Comparison of ENCODE assay signal across 12 cellular contexts in the genomic region with DNA sequence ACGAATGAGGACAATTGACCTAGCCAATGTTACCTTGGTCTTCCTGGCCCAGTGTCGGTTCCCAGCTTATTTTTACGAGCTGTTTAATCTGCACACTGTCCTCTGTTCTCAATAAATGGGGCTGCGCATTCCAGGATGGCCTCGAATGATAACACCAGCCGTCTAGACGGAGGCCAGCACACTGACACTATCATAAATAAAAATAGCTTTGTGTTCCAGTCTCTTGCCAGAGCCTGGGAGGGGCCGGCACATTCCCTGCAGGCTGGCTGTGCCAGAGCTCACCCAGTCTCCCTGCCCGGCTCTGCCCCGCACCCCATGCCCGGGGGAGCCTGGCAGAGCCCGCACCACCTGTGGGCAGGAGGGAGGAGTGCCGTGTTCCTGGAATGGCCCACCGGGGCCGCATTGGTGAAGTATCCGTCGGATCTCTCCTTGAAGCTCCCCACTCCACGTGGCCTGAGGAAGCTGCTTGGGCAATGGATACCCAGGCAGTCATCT.
A peak's percentile ranks its signal among the peaks of the same experiment; 100 is the strongest.
DNase-seq lines count a peak whose midpoint lies in the region; ATAC-seq, FAIRE-seq and TF ChIP-seq lines count a peak whose summit lies in the region.
"Had no signal": no experiment of that assay in that cellular context is flagged by ENCODE, and none has a peak within 500 bp of the region (broad histone marks: within the 10 kb centered on the region; RNA-seq: fewer than 3 reads in every experiment).

No MANE protein-coding gene starts in this region.

- no peak overlapping the region for H3K27ac ChIP-seq in K562 (ENCODE audit: extremely low read depth, low read depth, low read length)
- H3K27ac ChIP-seq: HL-60 had no signal

- no peak overlapping the region for H3K4me2 ChIP-seq in K562 (ENCODE audit: insufficient read depth, low read length)

- no peak overlapping the region for H3K9ac ChIP-seq in K562 (ENCODE audit: insufficient read depth in 1 of 2, low read depth in 2 of 2, low read length in 2 of 2)

- intact Hi-C loops in K562 (cut with micrococcal nuclease) (no loop called here), posterior cingulate gyrus (cut with DNase I) (loop anchor here (5.0 kb wide), 1 partner anchor 92 kb away; a partner anchor contains a TSS)

- no peak overlapping the region for H3K4me3 ChIP-seq in K562

- in situ Hi-C loops in K562 (cut with MboI): no loop called here

- no peaks in the 10 kb centered on the region for H3K9me1 ChIP-seq in K562 (ENCODE audit: control insufficient read depth, insufficient read depth, low read length)

- ATAC-seq in K562: no peak
- no peak for ATAC-seq in GM19467 (IDR thresholded peaks at IDR 0.05; ENCODE audit: unreplicated experiment)
- ATAC-seq: activated naive CD8-positive, alpha-beta T cell treated with anti-CD3 and anti-CD28 coated beads, Interleukin-2, amount 50 U/mL, for 24 hours; stimulated activated naive CD8-positive, alpha-beta T cell treated with anti-CD3 and anti-CD28 coated beads, Interleukin-15, Interleukin-2, amounts not matched to agents 100 U/mL and 50 U/mL, for 24 hours had no signal

- no peaks in the 10 kb centered on the region for H3K9me3 ChIP-seq in K562 (replicated peaks; ENCODE audit: control insufficient read depth, insufficient read depth, low read depth, low read length)

- WGBS in K562 (ENCODE audit: insufficient coverage, low coverage, missing lambda C conversion rate): 6% methylated on average over 18 of the region's 18 CpGs

- TF ChIP-seq POLR2A in K562 (conservative IDR thresholded peaks at IDR 0.05): no peak

- peak; percentile 55 for DNase-seq in AG20443 (ENCODE audit: low spot score)
- peak in 1 of 4 experiments; percentile 12 for DNase-seq in K562 (ENCODE audit: extremely low read depth in 1 of 4, low spot score in 3 of 4)
- peak; percentile 47 for DNase-seq in inferior parietal cortex (ENCODE audit: extremely low spot score)
- peak in 8 of 10 donors; percentile 25 to 94 (median 60) for DNase-seq in posterior cingulate gyrus
- no peak for DNase-seq in NCI-H2107 (lab: John Stamatoyannopoulos, UW)
- DNase-seq in epidermal melanocyte (ENCODE audit: insufficient read length, low spot score): no peak
- DNase-seq in NOMO-1 treated with dmso at 0.1 percent for 144 hours (lab: John Stamatoyannopoulos, UW; ENCODE audit: unreplicated experiment): no peak
- DNase-seq: activated naive CD8-positive, alpha-beta T cell treated with anti-CD3 and anti-CD28 coated beads, Interleukin-2, amount 50 U/mL, for 24 hours; NCI-H1092; stimulated activated naive CD8-positive, alpha-beta T cell treated with anti-CD3 and anti-CD28 coated beads, Interleukin-15, Interleukin-2, amounts not matched to agents 100 U/mL and 50 U/mL, for 24 hours had no signal

- CTCF ChIA-PET in K562 (lab: Yijun Ruan, JAX; ENCODE audit: low intra/inter-chr PET ratio): no interaction called here

- peaks cover 0 to 21% of the 10 kb centered on the region in 2 experiments; a peak in 3 of 5 replicates for H3K4me1 ChIP-seq in K562 (replicated peaks in 1 of 2; ENCODE audit: control insufficient read depth in 2 of 2, insufficient read depth in 2 of 2, low read length in 2 of 2)

- peaks cover 15% of the 10 kb centered on the region for H4K20me1 ChIP-seq in K562 (replicated peaks; ENCODE audit: control insufficient read depth, insufficient read depth, low read length)

- TF ChIP-seq CTCF in K562 (IDR thresholded peaks at IDR 0.05 in 2 of 3, conservative IDR thresholded peaks at IDR 0.05 in 1 of 3; ENCODE audit: insufficient read depth in 2 of 3, low read depth in 1 of 3, low read length in 3 of 3): no peak

- peaks cover 32 to 85% of the 10 kb centered on the region in 2 experiments; a peak in 4 of 5 replicates for H3K27me3 ChIP-seq in K562 (ENCODE audit: control insufficient read depth in 2 of 2, insufficient read depth in 2 of 2, low read length in 2 of 2)

- POLR2A ChIA-PET in K562 (lab: Yijun Ruan, JAX): interaction anchor here (0.6 to 1.7 kb wide), 6 partner anchors 9 to 139 kb away, joined by 3 to 5 read pairs (median 3); no protein-coding TSS in a partner anchor

- no peak for FAIRE-seq in K562 (lab: Jason Lieb, UNC)

- no TSS peak for BruUV-seq in K562 (replicated peaks; lab: Mats Ljungman, UMichigan)

- no peaks in the 10 kb centered on the region for H3K36me3 ChIP-seq in K562 (ENCODE audit: control insufficient read depth, insufficient read depth, low read length)

- TF ChIP-seq RAD21 in K562 (CRISPR knock-in tag; conservative IDR thresholded peaks at IDR 0.05 in 1 of 2, IDR thresholded peaks at IDR 0.05 in 1 of 2): no peak

- H2AFZ ChIP-seq in K562 (ENCODE audit: low read depth, low read length): no peak overlapping the region

- no peaks in the 10 kb centered on the region for H3K79me2 ChIP-seq in K562 (ENCODE audit: control insufficient read depth, insufficient read depth, low read length)

- no peak for TF ChIP-seq EP300 in K562 (IDR thresholded peaks at IDR 0.05; ENCODE audit: low read length)

TF ChIP-seq in K562, 482 proteins besides CTCF, POLR2A, EP300 and RAD21 (continues in another document):
- TF ChIP-seq, protein P1, sequence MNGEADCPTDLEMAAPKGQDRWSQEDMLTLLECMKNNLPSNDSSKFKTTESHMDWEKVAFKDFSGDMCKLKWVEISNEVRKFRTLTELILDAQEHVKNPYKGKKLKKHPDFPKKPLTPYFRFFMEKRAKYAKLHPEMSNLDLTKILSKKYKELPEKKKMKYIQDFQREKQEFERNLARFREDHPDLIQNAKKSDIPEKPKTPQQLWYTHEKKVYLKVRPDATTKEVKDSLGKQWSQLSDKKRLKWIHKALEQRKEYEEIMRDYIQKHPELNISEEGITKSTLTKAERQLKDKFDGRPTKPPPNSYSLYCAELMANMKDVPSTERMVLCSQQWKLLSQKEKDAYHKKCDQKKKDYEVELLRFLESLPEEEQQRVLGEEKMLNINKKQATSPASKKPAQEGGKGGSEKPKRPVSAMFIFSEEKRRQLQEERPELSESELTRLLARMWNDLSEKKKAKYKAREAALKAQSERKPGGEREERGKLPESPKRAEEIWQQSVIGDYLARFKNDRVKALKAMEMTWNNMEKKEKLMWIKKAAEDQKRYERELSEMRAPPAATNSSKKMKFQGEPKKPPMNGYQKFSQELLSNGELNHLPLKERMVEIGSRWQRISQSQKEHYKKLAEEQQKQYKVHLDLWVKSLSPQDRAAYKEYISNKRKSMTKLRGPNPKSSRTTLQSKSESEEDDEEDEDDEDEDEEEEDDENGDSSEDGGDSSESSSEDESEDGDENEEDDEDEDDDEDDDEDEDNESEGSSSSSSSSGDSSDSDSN (IDR thresholded peaks at IDR 0.05; ENCODE audit: borderline replicate concordance in 1 of 2, low read depth in 2 of 2, low read length in 2 of 2): no peak
- TF ChIP-seq SP2 (IDR thresholded peaks at IDR 0.05; ENCODE audit: extremely low read depth, low read depth, low read length, poor library complexity, severe bottlenecking) (no peak), PHF21A (IDR thresholded peaks at IDR 0.05; ENCODE audit: borderline replicate concordance, low read depth) (no peak), MECOM (CRISPR knock-in tag; IDR thresholded peaks at IDR 0.05) (no peak), TEAD4 (IDR thresholded peaks at IDR 0.05; ENCODE audit: low read length) (peak; percentile 22; the same call in 1 of the 2 replicates), TEAD4 (CRISPR knock-in tag; IDR thresholded peaks at IDR 0.05; ENCODE audit: borderline replicate concordance) (no peak)
- TF ChIP-seq, protein P2, sequence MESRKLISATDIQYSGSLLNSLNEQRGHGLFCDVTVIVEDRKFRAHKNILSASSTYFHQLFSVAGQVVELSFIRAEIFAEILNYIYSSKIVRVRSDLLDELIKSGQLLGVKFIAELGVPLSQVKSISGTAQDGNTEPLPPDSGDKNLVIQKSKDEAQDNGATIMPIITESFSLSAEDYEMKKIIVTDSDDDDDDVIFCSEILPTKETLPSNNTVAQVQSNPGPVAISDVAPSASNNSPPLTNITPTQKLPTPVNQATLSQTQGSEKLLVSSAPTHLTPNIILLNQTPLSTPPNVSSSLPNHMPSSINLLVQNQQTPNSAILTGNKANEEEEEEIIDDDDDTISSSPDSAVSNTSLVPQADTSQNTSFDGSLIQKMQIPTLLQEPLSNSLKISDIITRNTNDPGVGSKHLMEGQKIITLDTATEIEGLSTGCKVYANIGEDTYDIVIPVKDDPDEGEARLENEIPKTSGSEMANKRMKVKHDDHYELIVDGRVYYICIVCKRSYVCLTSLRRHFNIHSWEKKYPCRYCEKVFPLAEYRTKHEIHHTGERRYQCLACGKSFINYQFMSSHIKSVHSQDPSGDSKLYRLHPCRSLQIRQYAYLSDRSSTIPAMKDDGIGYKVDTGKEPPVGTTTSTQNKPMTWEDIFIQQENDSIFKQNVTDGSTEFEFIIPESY (CRISPR knock-in tag; IDR thresholded peaks at IDR 0.05): no peak
- TF ChIP-seq, protein P3, sequence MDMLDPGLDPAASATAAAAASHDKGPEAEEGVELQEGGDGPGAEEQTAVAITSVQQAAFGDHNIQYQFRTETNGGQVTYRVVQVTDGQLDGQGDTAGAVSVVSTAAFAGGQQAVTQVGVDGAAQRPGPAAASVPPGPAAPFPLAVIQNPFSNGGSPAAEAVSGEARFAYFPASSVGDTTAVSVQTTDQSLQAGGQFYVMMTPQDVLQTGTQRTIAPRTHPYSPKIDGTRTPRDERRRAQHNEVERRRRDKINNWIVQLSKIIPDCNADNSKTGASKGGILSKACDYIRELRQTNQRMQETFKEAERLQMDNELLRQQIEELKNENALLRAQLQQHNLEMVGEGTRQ (CRISPR knock-in tag; IDR thresholded peaks at IDR 0.05): no peak
- TF ChIP-seq, protein P4, sequence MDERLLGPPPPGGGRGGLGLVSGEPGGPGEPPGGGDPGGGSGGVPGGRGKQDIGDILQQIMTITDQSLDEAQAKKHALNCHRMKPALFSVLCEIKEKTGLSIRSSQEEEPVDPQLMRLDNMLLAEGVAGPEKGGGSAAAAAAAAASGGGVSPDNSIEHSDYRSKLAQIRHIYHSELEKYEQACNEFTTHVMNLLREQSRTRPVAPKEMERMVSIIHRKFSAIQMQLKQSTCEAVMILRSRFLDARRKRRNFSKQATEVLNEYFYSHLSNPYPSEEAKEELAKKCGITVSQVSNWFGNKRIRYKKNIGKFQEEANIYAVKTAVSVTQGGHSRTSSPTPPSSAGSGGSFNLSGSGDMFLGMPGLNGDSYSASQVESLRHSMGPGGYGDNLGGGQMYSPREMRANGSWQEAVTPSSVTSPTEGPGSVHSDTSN (CRISPR knock-in tag; IDR thresholded peaks at IDR 0.05; ENCODE audit: low read depth): no peak
- TF ChIP-seq, protein P4 (tag; conservative IDR thresholded peaks at IDR 0.05; ENCODE audit: low read depth): peak; percentile 22; the same call in 1 of the 2 replicates

Comparison
In these comparisons a context has a peak if more than half of its experiments do, and no peak if none do; other contexts are left out.
1. DNase-seq: peak in AG20443 (single experiment), inferior parietal cortex (single experiment) and posterior cingulate gyrus (8 of 10); none in NCI-H2107 (single experiment), epidermal melanocyte (single experiment) and NOMO-1 treated with dmso at 0.1 percent for 144 hours (single experiment).